In genomic region chr5:87119588-87119987, GRCh38 we compare ENCODE assay signal across 19 cellular contexts.
DNase-seq lines count a peak whose midpoint lies in the region; ATAC-seq, FAIRE-seq and TF ChIP-seq lines count a peak whose summit lies in the region.
"Had no signal": no experiment of that assay in that cellular context is flagged by ENCODE, and none has a peak within 500 bp of the region (broad histone marks: within the 10 kb centered on the region; RNA-seq: fewer than 3 reads in every experiment).

No MANE protein-coding gene starts in this region.

- POLR2A ChIA-PET in CD8-positive, alpha-beta memory T cell (lab: Charles Lee) = no interaction called here
- POLR2A ChIA-PET in PC-3 (lab: Charles Lee; ENCODE audit: unreplicated experiment) = interaction anchor here (0.8 to 0.9 kb wide), 2 partner anchors 49 to 148 kb away, joined by 4 to 9 read pairs; partner anchors contain the start of gene RASA1

- intact Hi-C loops in PC-3 (cut with micrococcal nuclease) = no loop called here

- no TSS peak for BruUV-seq in PC-3 (replicated peaks; lab: Mats Ljungman, UMichigan)

- ATAC-seq in PC-3 = no peak
- ATAC-seq in HG03457 (IDR thresholded peaks at IDR 0.05; ENCODE audit: unreplicated experiment) = no peak
- no peak for ATAC-seq in HG03045 (IDR thresholded peaks at IDR 0.05; ENCODE audit: unreplicated experiment)
- ATAC-seq: left colon had no signal

- DNase-seq in CD8-positive, alpha-beta memory T cell = no peak
- DNase-seq in PC-3 = peak; percentile 25
- no peak for DNase-seq in astrocyte (ENCODE audit: low read depth)
- no peak for DNase-seq in mesenchymal stem cell
- no peak for DNase-seq in NCI-H1417 (lab: John Stamatoyannopoulos, UW)
- no peak for DNase-seq in dedifferentiated amniotic fluid mesenchymal stem cell (ENCODE audit: extremely low spot score)
- DNase-seq: activated effector memory CD4-positive, alpha-beta T cell treated with Interleukin-2 at 50 U/mL for 16 hours; left colon; mucosa of descending colon; NCI-H1694 treated with DMSO at 0.1 percent for 48 hours; NCI-H510A treated with DMSO at 0.1 percent for 48 hours; stimulated activated CD4-positive, alpha-beta T cell treated with anti-CD3 and anti-CD28 coated beads, Interleukin-4, amount 100 ng/mL, for 24 hours; stimulated activated CD8-positive, alpha-beta memory T cell treated with anti-CD3 and anti-CD28 coated beads, Interleukin-4, amount 100 ng/mL, for 48 hours had no signal

- H4K20me1 ChIP-seq in PC-3 (ENCODE audit: low read length) = no peaks in the 10 kb centered on the region
- H4K20me1 ChIP-seq in astrocyte (ENCODE audit: insufficient read depth, low read length) = no peaks in the 10 kb centered on the region

- H3K18ac ChIP-seq in mesenchymal stem cell (ENCODE audit: low read depth in 1 of 2, low read length in 2 of 2) = no peak overlapping the region

- H4K8ac ChIP-seq in mesenchymal stem cell (ENCODE audit: low read length) = no peak overlapping the region

- H4K91ac ChIP-seq in mesenchymal stem cell (ENCODE audit: low read length) = no peak overlapping the region

- H3K9me3 Mint-ChIP-seq in CD8-positive, alpha-beta memory T cell = no peaks in the 10 kb centered on the region
- peaks cover 2% of the 10 kb centered on the region for H3K9me3 Mint-ChIP-seq in astrocyte (ENCODE audit: unreplicated experiment)
- H3K9me3 Mint-ChIP-seq: dendritic cell treated with granulocyte-macrophage colony-stimulating factor and Interleukin-4, amounts not matched to agents 40 ng/mL and 50 ng/mL, for 4 days had no signal

- H3K9me2 ChIP-seq in PC-3 (replicated peaks; ENCODE audit: low read length) = no peaks in the 10 kb centered on the region

- no peaks in the 10 kb centered on the region for H3K27me3 ChIP-seq in CD8-positive, alpha-beta memory T cell (ENCODE audit: insufficient read depth, low read length, poor library complexity, severe bottlenecking)
- no peaks in the 10 kb centered on the region for H3K27me3 ChIP-seq in PC-3 (ENCODE audit: low read length)
- no peaks in the 10 kb centered on the region for H3K27me3 ChIP-seq in astrocyte (ENCODE audit: insufficient read depth, low read length)
- no peaks in the 10 kb centered on the region for H3K27me3 ChIP-seq in mesenchymal stem cell (ENCODE audit: control insufficient read depth in 1 of 2, insufficient read depth in 1 of 2, low read length in 2 of 2)
- H3K27me3 ChIP-seq: tibial nerve had no signal

- H3K4me1 Mint-ChIP-seq in CD8-positive, alpha-beta memory T cell = peaks cover 40 to 53% (median 52%) of the 10 kb centered on the region in 3 donors
- peaks cover 51% of the 10 kb centered on the region for H3K4me1 Mint-ChIP-seq in astrocyte (ENCODE audit: low read depth, unreplicated experiment)

- H2BK12ac ChIP-seq in mesenchymal stem cell (ENCODE audit: low read length in 2 of 2) = peak overlapping the region in 1 of 2 experiments; percentile 3

- peak overlapping the region; percentile 14 for H2AK5ac ChIP-seq in mesenchymal stem cell (ENCODE audit: low read length, severe bottlenecking)

- H3K79me1 ChIP-seq in mesenchymal stem cell (replicated peaks; ENCODE audit: low read length, poor library complexity, severe bottlenecking) = no peaks in the 10 kb centered on the region

- H3K4me2 ChIP-seq in PC-3 (ENCODE audit: low read length) (no peak overlapping the region), astrocyte (ENCODE audit: low read length) (no peak overlapping the region), mesenchymal stem cell (ENCODE audit: low read length, poor library complexity, severe bottlenecking) (no peak overlapping the region)

- peak overlapping the region; percentile 11 for H2BK120ac ChIP-seq in mesenchymal stem cell (ENCODE audit: low read depth, low read length)

- H3K4ac ChIP-seq in mesenchymal stem cell (ENCODE audit: low read depth in 1 of 2, low read length in 2 of 2) = no peak overlapping the region

- CTCF ChIA-PET in CD8-positive, alpha-beta memory T cell (lab: Charles Lee) = interaction anchor here (1.2 kb wide), 1 partner anchor 7 kb away, joined by 3 read pairs; no protein-coding TSS in a partner anchor
- CTCF ChIA-PET in PC-3 (lab: Charles Lee) = no interaction called here

- H3K9ac ChIP-seq in PC-3 (ENCODE audit: low read length) (no peak overlapping the region), astrocyte (ENCODE audit: low read length) (peak overlapping the region; percentile 72), mesenchymal stem cell (ENCODE audit: low read length) (no peak overlapping the region)

- H3K36me3 Mint-ChIP-seq in CD8-positive, alpha-beta memory T cell = peaks cover 0 to 2% (median 0%) of the 10 kb centered on the region in 3 donors
- H3K36me3 Mint-ChIP-seq in astrocyte (ENCODE audit: low read depth, unreplicated experiment) = no peaks in the 10 kb centered on the region

- H3K4me1 ChIP-seq in CD8-positive, alpha-beta memory T cell (ENCODE audit: insufficient read depth, low read length) = peaks cover 33% of the 10 kb centered on the region
- H3K4me1 ChIP-seq in PC-3 (ENCODE audit: insufficient read depth, low read length) (peaks cover 53% of the 10 kb centered on the region), astrocyte (ENCODE audit: insufficient read depth, low read length) (peaks cover 29% of the 10 kb centered on the region), mesenchymal stem cell (ENCODE audit: control insufficient read depth, insufficient read depth, low read depth, low read length) (peaks cover 2% of the 10 kb centered on the region)
- H3K4me1 ChIP-seq: HAP-1 had no signal

- no peak overlapping the region for H2BK5ac ChIP-seq in mesenchymal stem cell (ENCODE audit: low read depth, low read length, poor library complexity, severe bottlenecking)

- H3K27ac ChIP-seq in CD8-positive, alpha-beta memory T cell (ENCODE audit: low read depth, low read length) = no peak overlapping the region
- peak overlapping the region; percentile 71 for H3K27ac ChIP-seq in PC-3 (ENCODE audit: low read length)
- H3K27ac ChIP-seq in astrocyte (ENCODE audit: low read depth, low read length) = peak overlapping the region; percentile 98
- H3K27ac ChIP-seq in mesenchymal stem cell (ENCODE audit: low read length, poor library complexity, severe bottlenecking) = no peak overlapping the region
- H3K27ac ChIP-seq: tibial nerve had no signal

- no peak overlapping the region for H2BK15ac ChIP-seq in mesenchymal stem cell (ENCODE audit: low read depth, poor library complexity, severe bottlenecking)

- peaks cover 16% of the 10 kb centered on the region for H3F3A ChIP-seq in PC-3 (ENCODE audit: low read length, unreplicated experiment)

- no peak for FAIRE-seq in astrocyte (lab: Jason Lieb, UNC)

- no peaks in the 10 kb centered on the region for H3K36me3 ChIP-seq in CD8-positive, alpha-beta memory T cell (ENCODE audit: insufficient read depth, low read length)
- H3K36me3 ChIP-seq in PC-3 (ENCODE audit: low read depth, low read length) (no peaks in the 10 kb centered on the region), astrocyte (ENCODE audit: insufficient read depth, low read length) (no peaks in the 10 kb centered on the region), mesenchymal stem cell (ENCODE audit: control insufficient read depth in 1 of 2, insufficient read depth in 2 of 2, low read depth in 1 of 2, low read length in 2 of 2) (no peaks in the 10 kb centered on the region)
- H3K36me3 ChIP-seq: HAP-1, tibial nerve had no signal

- H3K27me3 Mint-ChIP-seq in CD8-positive, alpha-beta memory T cell = no peaks in the 10 kb centered on the region
- no peaks in the 10 kb centered on the region for H3K27me3 Mint-ChIP-seq in astrocyte (ENCODE audit: low read depth, unreplicated experiment)
- H3K27me3 Mint-ChIP-seq: B cell; dendritic cell treated with granulocyte-macrophage colony-stimulating factor and Interleukin-4, amounts not matched to agents 40 ng/mL and 50 ng/mL, for 4 days had no signal

- H3K23ac ChIP-seq in mesenchymal stem cell (ENCODE audit: low read length in 2 of 2) = no peak overlapping the region

- no peak for TF ChIP-seq CTCF in PC-3 (conservative IDR thresholded peaks at IDR 0.05; ENCODE audit: low read depth, low read length)
- no peak for TF ChIP-seq CTCF in astrocyte (IDR thresholded peaks at IDR 0.05; ENCODE audit: insufficient read depth, low read depth, low read length)

- no peak overlapping the region for H3K14ac ChIP-seq in mesenchymal stem cell (ENCODE audit: low read length in 2 of 2)

- 93% methylated on average over 3 of the region's 3 CpGs for WGBS in mesenchymal stem cell

- H3K27ac Mint-ChIP-seq in CD8-positive, alpha-beta memory T cell = peak overlapping the region; percentile 48 to 90 (median 70)
- H3K27ac Mint-ChIP-seq in astrocyte (ENCODE audit: unreplicated experiment) = peak overlapping the region; percentile 91
- H3K27ac Mint-ChIP-seq: dendritic cell treated with granulocyte-macrophage colony-stimulating factor and Interleukin-4, amounts not matched to agents 40 ng/mL and 50 ng/mL, for 4 days had no signal

- no peak overlapping the region for H2AFZ ChIP-seq in PC-3 (ENCODE audit: low read length)
- no peak overlapping the region for H2AFZ ChIP-seq in astrocyte (ENCODE audit: low read depth, low read length)
- no peak overlapping the region for H2AFZ ChIP-seq in mesenchymal stem cell (ENCODE audit: low read depth, low read length)

- no peaks in the 10 kb centered on the region for H3K9me3 ChIP-seq in CD8-positive, alpha-beta memory T cell (ENCODE audit: low read length)
- H3K9me3 ChIP-seq in PC-3 (ENCODE audit: low read length) (no peaks in the 10 kb centered on the region), astrocyte (ENCODE audit: insufficient read depth, low read depth, low read length) (no peaks in the 10 kb centered on the region), mesenchymal stem cell (ENCODE audit: control insufficient read depth, low read length) (no peaks in the 10 kb centered on the region)
- H3K9me3 ChIP-seq: HAP-1, mucosa of descending colon, tibial nerve had no signal

- H3K4me3 Mint-ChIP-seq in CD8-positive, alpha-beta memory T cell = no peak overlapping the region
- H3K4me3 Mint-ChIP-seq in astrocyte (ENCODE audit: unreplicated experiment) = no peak overlapping the region
- H3K4me3 Mint-ChIP-seq: dendritic cell treated with granulocyte-macrophage colony-stimulating factor and Interleukin-4, amounts not matched to agents 40 ng/mL and 50 ng/mL, for 4 days had no signal

- no peak overlapping the region for H3K4me3 ChIP-seq in CD8-positive, alpha-beta memory T cell (ENCODE audit: low read length)
- no peak overlapping the region for H3K4me3 ChIP-seq in PC-3 (ENCODE audit: low read length)
- H3K4me3 ChIP-seq in astrocyte (ENCODE audit: insufficient read depth, low read depth, low read length) = no peak overlapping the region
- no peak overlapping the region for H3K4me3 ChIP-seq in mesenchymal stem cell (ENCODE audit: insufficient read depth in 1 of 2, low read depth in 1 of 2, low read length in 2 of 2)
- H3K4me3 ChIP-seq: HAP-1, mucosa of descending colon, tibial nerve had no signal

- H3K79me2 ChIP-seq in PC-3 (ENCODE audit: low read length) (no peaks in the 10 kb centered on the region), astrocyte (ENCODE audit: insufficient read depth, low read length) (no peaks in the 10 kb centered on the region)

Comparison
In these comparisons a context has a peak if more than half of its experiments do, and no peak if none do; other contexts are left out.
1. H3K27ac ChIP-seq: peak in PC-3 (single experiment) and astrocyte (single experiment); none in CD8-positive, alpha-beta memory T cell (single experiment) and mesenchymal stem cell (single experiment).